1 cellular context compared by ENCODE assay signal in the genomic region with DNA sequence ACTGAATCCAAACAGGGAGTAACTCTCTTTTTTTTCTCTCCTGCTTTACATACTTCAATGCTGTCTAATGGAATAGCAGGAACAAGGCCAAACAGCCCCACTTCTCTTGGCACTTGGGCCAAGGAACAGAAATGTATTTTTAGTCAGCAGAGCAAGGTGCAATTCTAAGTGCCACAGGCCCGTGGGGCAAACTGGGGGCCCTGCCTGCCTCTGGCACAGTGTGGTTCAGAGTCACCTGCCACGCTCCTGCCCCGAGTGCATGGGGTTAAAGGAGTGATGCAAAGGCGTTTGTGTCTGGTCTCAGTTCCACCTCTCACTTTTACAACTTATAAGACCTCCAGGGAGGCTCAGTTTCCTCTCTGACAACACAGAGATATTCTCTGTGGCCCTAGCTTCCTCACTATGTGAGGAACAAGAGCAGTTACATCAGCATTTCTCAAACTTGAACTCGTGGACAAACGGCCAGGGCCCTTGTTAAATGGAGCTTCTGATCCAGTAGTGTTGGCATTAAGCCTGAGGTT.
TF ChIP-seq lines count a peak whose summit lies in the region.

No MANE protein-coding gene starts in this region.

TF ChIP-seq in HepG2, 621 proteins besides CTCF, POLR2A, EP300 and RAD21 (continued from another document):
- TF ChIP-seq, protein P1, sequence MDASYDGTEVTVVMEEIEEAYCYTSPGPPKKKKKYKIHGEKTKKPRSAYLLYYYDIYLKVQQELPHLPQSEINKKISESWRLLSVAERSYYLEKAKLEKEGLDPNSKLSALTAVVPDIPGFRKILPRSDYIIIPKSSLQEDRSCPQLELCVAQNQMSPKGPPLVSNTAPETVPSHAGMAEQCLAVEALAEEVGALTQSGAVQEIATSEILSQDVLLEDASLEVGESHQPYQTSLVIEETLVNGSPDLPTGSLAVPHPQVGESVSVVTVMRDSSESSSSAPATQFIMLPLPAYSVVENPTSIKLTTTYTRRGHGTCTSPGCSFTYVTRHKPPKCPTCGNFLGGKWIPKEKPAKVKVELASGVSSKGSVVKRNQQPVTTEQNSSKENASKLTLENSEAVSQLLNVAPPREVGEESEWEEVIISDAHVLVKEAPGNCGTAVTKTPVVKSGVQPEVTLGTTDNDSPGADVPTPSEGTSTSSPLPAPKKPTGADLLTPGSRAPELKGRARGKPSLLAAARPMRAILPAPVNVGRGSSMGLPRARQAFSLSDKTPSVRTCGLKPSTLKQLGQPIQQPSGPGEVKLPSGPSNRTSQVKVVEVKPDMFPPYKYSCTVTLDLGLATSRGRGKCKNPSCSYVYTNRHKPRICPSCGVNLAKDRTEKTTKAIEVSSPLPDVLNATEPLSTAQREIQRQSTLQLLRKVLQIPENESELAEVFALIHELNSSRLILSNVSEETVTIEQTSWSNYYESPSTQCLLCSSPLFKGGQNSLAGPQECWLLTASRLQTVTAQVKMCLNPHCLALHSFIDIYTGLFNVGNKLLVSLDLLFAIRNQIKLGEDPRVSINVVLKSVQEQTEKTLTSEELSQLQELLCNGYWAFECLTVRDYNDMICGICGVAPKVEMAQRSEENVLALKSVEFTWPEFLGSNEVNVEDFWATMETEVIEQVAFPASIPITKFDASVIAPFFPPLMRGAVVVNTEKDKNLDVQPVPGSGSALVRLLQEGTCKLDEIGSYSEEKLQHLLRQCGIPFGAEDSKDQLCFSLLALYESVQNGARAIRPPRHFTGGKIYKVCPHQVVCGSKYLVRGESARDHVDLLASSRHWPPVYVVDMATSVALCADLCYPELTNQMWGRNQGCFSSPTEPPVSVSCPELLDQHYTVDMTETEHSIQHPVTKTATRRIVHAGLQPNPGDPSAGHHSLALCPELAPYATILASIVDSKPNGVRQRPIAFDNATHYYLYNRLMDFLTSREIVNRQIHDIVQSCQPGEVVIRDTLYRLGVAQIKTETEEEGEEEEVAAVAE (CRISPR knock-in tag; IDR thresholded peaks at IDR 0.05; ENCODE audit: borderline replicate concordance) = no peak
- TF ChIP-seq ZMYM2 (CRISPR knock-in tag; IDR thresholded peaks at IDR 0.05) (no peak), IKZF1 (IDR thresholded peaks at IDR 0.05) (no peak), ZNF564 (CRISPR knock-in tag; IDR thresholded peaks at IDR 0.05) (no peak), NFRKB (IDR thresholded peaks at IDR 0.05) (no peak), TAF1 (CRISPR knock-in tag; IDR thresholded peaks at IDR 0.05) (no peak), ZBTB7A (CRISPR knock-in tag; IDR thresholded peaks at IDR 0.05) (no peak), HDAC1 (CRISPR knock-in tag; IDR thresholded peaks at IDR 0.05) (no peak), MAF1 (CRISPR knock-in tag; IDR thresholded peaks at IDR 0.05; ENCODE audit: borderline replicate concordance) (no peak), TAF15 (IDR thresholded peaks at IDR 0.05; ENCODE audit: low read depth, low read length, poor library complexity, severe bottlenecking) (no peak), ZFX (CRISPR knock-in tag; IDR thresholded peaks at IDR 0.05; ENCODE audit: low read depth) (no peak), ZNF260 (CRISPR knock-in tag; IDR thresholded peaks at IDR 0.05; ENCODE audit: borderline replicate concordance, low read depth) (no peak)
- TF ChIP-seq, protein P2, sequence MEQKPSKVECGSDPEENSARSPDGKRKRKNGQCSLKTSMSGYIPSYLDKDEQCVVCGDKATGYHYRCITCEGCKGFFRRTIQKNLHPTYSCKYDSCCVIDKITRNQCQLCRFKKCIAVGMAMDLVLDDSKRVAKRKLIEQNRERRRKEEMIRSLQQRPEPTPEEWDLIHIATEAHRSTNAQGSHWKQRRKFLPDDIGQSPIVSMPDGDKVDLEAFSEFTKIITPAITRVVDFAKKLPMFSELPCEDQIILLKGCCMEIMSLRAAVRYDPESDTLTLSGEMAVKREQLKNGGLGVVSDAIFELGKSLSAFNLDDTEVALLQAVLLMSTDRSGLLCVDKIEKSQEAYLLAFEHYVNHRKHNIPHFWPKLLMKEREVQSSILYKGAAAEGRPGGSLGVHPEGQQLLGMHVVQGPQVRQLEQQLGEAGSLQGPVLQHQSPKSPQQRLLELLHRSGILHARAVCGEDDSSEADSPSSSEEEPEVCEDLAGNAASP (CRISPR knock-in tag; IDR thresholded peaks at IDR 0.05; ENCODE audit: borderline replicate concordance) = no peak
- TF ChIP-seq, protein P3, sequence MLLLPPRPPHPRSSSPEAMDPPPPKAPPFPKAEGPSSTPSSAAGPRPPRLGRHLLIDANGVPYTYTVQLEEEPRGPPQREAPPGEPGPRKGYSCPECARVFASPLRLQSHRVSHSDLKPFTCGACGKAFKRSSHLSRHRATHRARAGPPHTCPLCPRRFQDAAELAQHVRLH (CRISPR knock-in tag; IDR thresholded peaks at IDR 0.05; ENCODE audit: borderline replicate concordance, low read depth) = no peak
- TF ChIP-seq, protein P4, sequence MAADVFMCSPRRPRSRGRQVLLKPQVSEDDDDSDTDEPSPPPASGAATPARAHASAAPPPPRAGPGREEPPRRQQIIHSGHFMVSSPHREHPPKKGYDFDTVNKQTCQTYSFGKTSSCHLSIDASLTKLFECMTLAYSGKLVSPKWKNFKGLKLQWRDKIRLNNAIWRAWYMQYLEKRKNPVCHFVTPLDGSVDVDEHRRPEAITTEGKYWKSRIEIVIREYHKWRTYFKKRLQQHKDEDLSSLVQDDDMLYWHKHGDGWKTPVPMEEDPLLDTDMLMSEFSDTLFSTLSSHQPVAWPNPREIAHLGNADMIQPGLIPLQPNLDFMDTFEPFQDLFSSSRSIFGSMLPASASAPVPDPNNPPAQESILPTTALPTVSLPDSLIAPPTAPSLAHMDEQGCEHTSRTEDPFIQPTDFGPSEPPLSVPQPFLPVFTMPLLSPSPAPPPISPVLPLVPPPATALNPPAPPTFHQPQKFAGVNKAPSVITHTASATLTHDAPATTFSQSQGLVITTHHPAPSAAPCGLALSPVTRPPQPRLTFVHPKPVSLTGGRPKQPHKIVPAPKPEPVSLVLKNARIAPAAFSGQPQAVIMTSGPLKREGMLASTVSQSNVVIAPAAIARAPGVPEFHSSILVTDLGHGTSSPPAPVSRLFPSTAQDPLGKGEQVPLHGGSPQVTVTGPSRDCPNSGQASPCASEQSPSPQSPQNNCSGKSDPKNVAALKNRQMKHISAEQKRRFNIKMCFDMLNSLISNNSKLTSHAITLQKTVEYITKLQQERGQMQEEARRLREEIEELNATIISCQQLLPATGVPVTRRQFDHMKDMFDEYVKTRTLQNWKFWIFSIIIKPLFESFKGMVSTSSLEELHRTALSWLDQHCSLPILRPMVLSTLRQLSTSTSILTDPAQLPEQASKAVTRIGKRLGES (CRISPR knock-in tag; IDR thresholded peaks at IDR 0.05; ENCODE audit: borderline replicate concordance) = no peak
